Comparison of ENCODE assay signal across 8 cellular contexts in genomic region chr14:75258803-75259509, GRCh38.
DNase-seq lines count a peak whose midpoint lies in the region; ATAC-seq and FAIRE-seq lines count a peak whose summit lies in the region.

No MANE protein-coding gene starts in this region.

- DNase-seq in AML-193 (lab: John Stamatoyannopoulos, UW): peak; percentile 97 to 98
- DNase-seq in GM19240 (ENCODE audit: insufficient read length, low spot score): peak; percentile 78
- peak; percentile 100 for DNase-seq in NCI-H524 (lab: John Stamatoyannopoulos, UW)
- DNase-seq in activated CD4-positive, alpha-beta T cell treated with anti-CD3 and anti-CD28 coated beads for 48 hours: peak; percentile 99
- peak; percentile 90 for DNase-seq in kidney glomerular epithelial cell (lab: John Stamatoyannopoulos, UW)
- peak; percentile 97 to 98 for DNase-seq in stimulated activated CD4-positive, alpha-beta T cell treated with anti-CD3 and anti-CD28 coated beads, Interleukin-15, amount 100 ng/mL, for 48 hours (ENCODE audit: low read depth in 2 of 2)

- peak; percentile 78 for FAIRE-seq in colon (lab: Jason Lieb, UNC)

- ATAC-seq in HG03457 (IDR thresholded peaks at IDR 0.05; ENCODE audit: unreplicated experiment): peak; percentile 89

Comparison
In these comparisons a context has a peak if more than half of its experiments do, and no peak if none do; other contexts are left out.
1. Peak in every context shown above with its lines: DNase-seq and ATAC-seq.